ENCODE assay signal across 26 cellular contexts in the genomic region with DNA sequence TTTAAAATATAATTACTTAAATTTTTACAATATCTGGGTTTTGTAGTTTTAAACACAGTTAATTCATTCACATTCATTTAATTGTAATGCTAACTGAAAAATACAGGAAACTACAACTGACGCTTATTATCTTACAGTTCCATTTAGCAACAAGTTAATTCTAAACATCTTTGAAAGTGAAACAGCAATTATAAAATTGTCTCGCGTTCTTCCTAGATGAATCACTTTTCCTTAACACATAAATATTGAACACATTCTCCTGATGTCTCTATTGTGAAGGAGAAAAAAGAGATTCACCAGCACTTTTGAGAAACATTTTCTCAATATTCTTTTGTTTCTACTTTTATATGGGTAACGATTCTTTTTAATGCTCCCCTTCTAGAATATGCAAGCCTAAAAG. TPM values are rescaled to one million over a fixed set of nuclear protein-coding genes. Genes with fewer than 3 reads are reported as not detected.
DNase-seq lines count a peak whose midpoint lies in the region; ATAC-seq, FAIRE-seq and TF ChIP-seq lines count a peak whose summit lies in the region.
"Had no signal": no experiment of that assay in that cellular context is flagged by ENCODE, and none has a peak within 500 bp of the region (broad histone marks: within the 10 kb centered on the region; RNA-seq: fewer than 3 reads in every experiment).

No MANE protein-coding gene starts in this region.

- H3K36me3 ChIP-seq in A673 (ENCODE audit: insufficient read depth, low read length, poor library complexity, severe bottlenecking) (no peaks in the 10 kb centered on the region), adipocyte (ENCODE audit: control insufficient read depth, insufficient read depth, low read length, severe bottlenecking) (no peaks in the 10 kb centered on the region), Peyer's patch (no peaks in the 10 kb centered on the region)
- H3K36me3 ChIP-seq: HAP-1, neutrophil, right atrium auricular region, SJCRH30 had no signal

- intact Hi-C loops in A673 (cut with micrococcal nuclease; ENCODE audit: unreplicated experiment) = no loop called here

- BruUV-seq in A673 (replicated peaks; lab: Mats Ljungman, UMichigan) = no TSS peak

- H3K27me3 ChIP-seq in A673 (replicated peaks; ENCODE audit: insufficient read depth, low read depth, low read length, poor library complexity) = no peaks in the 10 kb centered on the region
- H3K27me3 ChIP-seq in adipocyte (replicated peaks; ENCODE audit: control insufficient read depth, insufficient read depth, low read length) = no peaks in the 10 kb centered on the region
- no peaks in the 10 kb centered on the region for H3K27me3 ChIP-seq in Peyer's patch
- H3K27me3 ChIP-seq: right atrium auricular region, SJCRH30 had no signal

- H3K4me1 ChIP-seq in A673 (ENCODE audit: insufficient read depth, low read length, poor library complexity, severe bottlenecking) (peaks cover 24% of the 10 kb centered on the region), adipocyte (ENCODE audit: control insufficient read depth, insufficient read depth, low read length) (peaks cover 60% of the 10 kb centered on the region), Peyer's patch (no peaks in the 10 kb centered on the region)
- H3K4me1 ChIP-seq: A549, HAP-1, right atrium auricular region, SJCRH30 had no signal

- no peak for TF ChIP-seq POLR2A in H54 (IDR thresholded peaks at IDR 0.05; ENCODE audit: low read depth, low read length)
- TF ChIP-seq POLR2A in Peyer's patch (IDR thresholded peaks at IDR 0.05) = no peak

- H3K27ac ChIP-seq in A673 (ENCODE audit: low read depth, low read length, poor library complexity, severe bottlenecking) (peak overlapping the region; percentile 55), Peyer's patch (peak overlapping the region in 1 of 4 donors; percentile 7)
- H3K27ac ChIP-seq: A549, C4-2B, dorsolateral prefrontal cortex, KMS-11, neutrophil, PC-9, right atrium auricular region, SJCRH30 had no signal

- POLR2A ChIA-PET in A673 (lab: Charles Lee; ENCODE audit: low non-redundant PET) = no interaction called here

- no peaks in the 10 kb centered on the region for H3K9me3 ChIP-seq in A673 (ENCODE audit: low read depth, low read length, poor library complexity, severe bottlenecking)
- H3K9me3 ChIP-seq in adipocyte (ENCODE audit: control insufficient read depth, low read length) = no peaks in the 10 kb centered on the region
- no peaks in the 10 kb centered on the region for H3K9me3 ChIP-seq in Peyer's patch
- H3K9me3 ChIP-seq: A549, HAP-1, neutrophil, right atrium auricular region, SJCRH30 had no signal

- DNase-seq in A673 (ENCODE audit: low spot score) (peak; percentile 85), H54 (ENCODE audit: insufficient read length, low spot score) (no peak), adipocyte (ENCODE audit: low read depth) (no peak), kidney tubule cell (ENCODE audit: low spot score) (peak; percentile 13), NCI-H526 (lab: John Stamatoyannopoulos, UW) (no peak), RPMI8226 (no peak), omental fat pad (ENCODE audit: low spot score) (no peak), Peyer's patch (no peak)
- DNase-seq: activated CD4-positive, alpha-beta T cell treated with anti-CD3 and anti-CD28 coated beads for 48 hours; aorta; caudate nucleus; dorsolateral prefrontal cortex; erythroblast; NCI-H187; NCI-H2227 treated with DMSO at 0.1 percent for 48 hours; PC-9; SJCRH30 had no signal

- FAIRE-seq in H54 (lab: Jason Lieb, UNC) = peak; percentile 41
- FAIRE-seq: A549, GM18507, HTR-8/SVneo had no signal

- no peak for ATAC-seq in omental fat pad (ENCODE audit: low FRiP score)
- ATAC-seq: A549 had no signal

- TF ChIP-seq CTCF in A673 (conservative IDR thresholded peaks at IDR 0.05; ENCODE audit: low read depth, low read length) = no peak
- TF ChIP-seq CTCF in omental fat pad (IDR thresholded peaks at IDR 0.05) = no peak
- TF ChIP-seq CTCF in Peyer's patch (IDR thresholded peaks at IDR 0.05) = no peak

- peak overlapping the region; percentile 16 for H3K9ac ChIP-seq in adipocyte (ENCODE audit: low read length)
- H3K9ac ChIP-seq: KMS-11 had no signal

- H3K4me3 ChIP-seq in A673 (ENCODE audit: low read depth, low read length, poor library complexity, severe bottlenecking) = peak overlapping the region; percentile 11
- H3K4me3 ChIP-seq in adipocyte (ENCODE audit: low read length) = peak overlapping the region; percentile 95
- no peak overlapping the region for H3K4me3 ChIP-seq in Peyer's patch
- H3K4me3 ChIP-seq: A549, dorsolateral prefrontal cortex, HAP-1, PC-9, right atrium auricular region, SJCRH30 had no signal

- CTCF ChIA-PET in A673 (lab: Charles Lee) = no interaction called here

RNA-seq across cellular contexts. Expression of a gene that starts 6.4 kb away (rescaled TPM):
- total RNA-seq in A673 (2021) (0.81 and 1.5 TPM in 2 replicates), omental fat pad (10 to 100 TPM in 1 of 4 donors, 1 to 10 TPM in 2, under 1 TPM in 1; 0.48 to 13.6 (median 2.6) TPM), Peyer's patch (1 to 10 TPM in 2 of 4 donors, under 1 TPM in 2; 0.18 to 1.7 (median 1.0) TPM)
- total RNA-seq: activated T-helper 1 cell treated with anti-CD3 and anti-CD28 coated beads, Interleukin-12 subunit alpha, Interleukin-12 subunit beta, Interleukin-2, Interleukin-4 antibody, amounts not matched to agents 30 ng/mL and 10 ng/mL and 1 ng/mL, durations not matched to agents 14 hours and 24 hours and 36 hours; PC-9; SJCRH30 had no signal

Comparison
In these comparisons a context has a peak if more than half of its experiments do, and no peak if none do; other contexts are left out.
1. DNase-seq: peak in A673 (single experiment) and kidney tubule cell (single experiment); none in H54 (single experiment), adipocyte (single experiment), NCI-H526 (0 of 2), RPMI8226 (single experiment), omental fat pad (single experiment) and Peyer's patch (0 of 3).
2. H3K4me3 ChIP-seq: peak in A673 (single experiment) and adipocyte (single experiment); none in Peyer's patch (0 of 4).